Comparison of ENCODE assay signal across 19 cellular contexts in the genomic region with DNA sequence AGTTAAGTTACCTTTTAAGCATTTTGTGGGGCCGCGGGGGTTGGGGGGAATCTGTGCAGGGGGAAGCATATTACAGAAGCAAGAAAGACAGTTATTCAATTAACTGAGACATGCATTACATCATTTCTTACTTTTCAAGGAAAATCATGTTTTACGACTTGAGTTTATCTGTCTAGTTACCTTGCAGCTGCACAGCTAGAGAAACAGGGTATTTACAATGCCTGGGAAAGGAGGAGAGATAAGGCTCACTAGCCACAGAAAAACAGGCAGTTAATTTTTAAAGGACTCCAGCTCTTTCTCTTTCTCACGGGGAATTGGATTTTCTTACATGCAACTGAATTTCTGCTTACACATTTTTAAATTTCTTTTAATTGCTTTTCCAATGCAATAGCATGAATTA.
"Had no signal": no experiment of that assay in that cellular context is flagged by ENCODE, and none has a peak within 500 bp of the region (broad histone marks: within the 10 kb centered on the region; RNA-seq: fewer than 3 reads in every experiment).

No MANE protein-coding gene starts in this region.

- H3K9me3 ChIP-seq: body of pancreas, esophagus squamous epithelium, left lung, right atrium auricular region, tibial artery had no signal

- FAIRE-seq: islet of Langerhans had no signal

- H3K4me1 Mint-ChIP-seq: activated CD4-positive, alpha-beta memory T cell treated with anti-CD3 and anti-CD28 coated beads, Interleukin-2, amount 10 ng/mL, durations not matched to agents 7 days and 5 days; activated CD8-positive, alpha-beta memory T cell treated with anti-CD3 and anti-CD28 coated beads, Interleukin-2, amount 10 ng/mL, durations not matched to agents 7 days and 5 days; activated naive CD8-positive, alpha-beta T cell treated with anti-CD3 and anti-CD28 coated beads for 36 hours; activated T-helper 17 cell treated with anti-CD3 and anti-CD28 coated beads, Interleukin-2, amount 50 U/mL, for 72 hours had no signal

- H3K4me3 ChIP-seq: body of pancreas, esophagus squamous epithelium, left lung, right atrium auricular region, tibial artery had no signal

- H3K4me3 Mint-ChIP-seq: activated CD4-positive, alpha-beta memory T cell treated with anti-CD3 and anti-CD28 coated beads, Interleukin-2, amount 10 ng/mL, durations not matched to agents 7 days and 5 days; activated CD8-positive, alpha-beta memory T cell treated with anti-CD3 and anti-CD28 coated beads, Interleukin-2, amount 10 ng/mL, durations not matched to agents 7 days and 5 days; activated naive CD8-positive, alpha-beta T cell treated with anti-CD3 and anti-CD28 coated beads for 36 hours; activated T-helper 17 cell treated with anti-CD3 and anti-CD28 coated beads, Interleukin-2, amount 50 U/mL, for 72 hours; effector memory CD8-positive, alpha-beta T cell had no signal

- H3K27me3 Mint-ChIP-seq: activated CD4-positive, alpha-beta memory T cell treated with anti-CD3 and anti-CD28 coated beads, Interleukin-2, amount 10 ng/mL, durations not matched to agents 7 days and 5 days; activated CD8-positive, alpha-beta memory T cell treated with anti-CD3 and anti-CD28 coated beads, Interleukin-2, amount 10 ng/mL, durations not matched to agents 7 days and 5 days; activated naive CD8-positive, alpha-beta T cell treated with anti-CD3 and anti-CD28 coated beads for 36 hours; activated T-helper 17 cell treated with anti-CD3 and anti-CD28 coated beads, Interleukin-2, amount 50 U/mL, for 72 hours; effector memory CD8-positive, alpha-beta T cell had no signal

- H3K4me1 ChIP-seq: esophagus squamous epithelium, left lung, right atrium auricular region, tibial artery had no signal

- DNase-seq: activated CD4-positive, alpha-beta memory T cell treated with anti-CD3 and anti-CD28 coated beads, Interleukin-2, amount 10 ng/mL, durations not matched to agents 7 days and 5 days; activated CD4-positive, alpha-beta T cell treated with anti-CD3 and anti-CD28 coated beads for 48 hours; activated CD4-positive, CD25-positive, alpha-beta regulatory T cell; activated CD8-positive, alpha-beta memory T cell treated with anti-CD3 and anti-CD28 coated beads, Interleukin-2, amount 10 ng/mL, durations not matched to agents 7 days and 5 days; activated naive CD4-positive, alpha-beta T cell; activated naive CD8-positive, alpha-beta T cell treated with anti-CD3 and anti-CD28 coated beads for 36 hours; body of pancreas; caudate nucleus; effector memory CD8-positive, alpha-beta T cell; esophagus squamous epithelium; left lung; occipital lobe; stimulated activated naive CD8-positive, alpha-beta T cell treated with anti-CD3 and anti-CD28 coated beads, Interleukin-15, Interleukin-2, amounts not matched to agents 100 U/mL and 50 U/mL, for 24 hours; substantia nigra; T-helper 2 cell; tibial artery had no signal

- ATAC-seq: activated CD8-positive, alpha-beta memory T cell treated with anti-CD3 and anti-CD28 coated beads, Interleukin-2, amount 10 ng/mL, durations not matched to agents 7 days and 5 days; activated T-helper 17 cell treated with anti-CD3 and anti-CD28 coated beads, Interleukin-2, amount 50 U/mL, for 72 hours; body of pancreas; effector memory CD8-positive, alpha-beta T cell; left lung; stimulated activated naive CD8-positive, alpha-beta T cell treated with anti-CD3 and anti-CD28 coated beads, Interleukin-15, Interleukin-2, amounts not matched to agents 100 U/mL and 50 U/mL, for 24 hours had no signal

- H3K27ac ChIP-seq: body of pancreas, esophagus squamous epithelium, left lung, right atrium auricular region, tibial artery had no signal

- H3K9me3 Mint-ChIP-seq: activated CD4-positive, alpha-beta memory T cell treated with anti-CD3 and anti-CD28 coated beads, Interleukin-2, amount 10 ng/mL, durations not matched to agents 7 days and 5 days; activated naive CD8-positive, alpha-beta T cell treated with anti-CD3 and anti-CD28 coated beads for 36 hours; activated T-helper 17 cell treated with anti-CD3 and anti-CD28 coated beads, Interleukin-2, amount 50 U/mL, for 72 hours; effector memory CD8-positive, alpha-beta T cell had no signal

- H3K27ac Mint-ChIP-seq: activated CD4-positive, alpha-beta memory T cell treated with anti-CD3 and anti-CD28 coated beads, Interleukin-2, amount 10 ng/mL, durations not matched to agents 7 days and 5 days; activated CD8-positive, alpha-beta memory T cell treated with anti-CD3 and anti-CD28 coated beads, Interleukin-2, amount 10 ng/mL, durations not matched to agents 7 days and 5 days; activated naive CD8-positive, alpha-beta T cell treated with anti-CD3 and anti-CD28 coated beads for 36 hours; activated T-helper 17 cell treated with anti-CD3 and anti-CD28 coated beads, Interleukin-2, amount 50 U/mL, for 72 hours; effector memory CD8-positive, alpha-beta T cell had no signal

- H3K27me3 ChIP-seq: body of pancreas, esophagus squamous epithelium, left lung, right atrium auricular region, tibial artery had no signal
